1 cellular context compared by ENCODE assay signal in the genomic region with DNA sequence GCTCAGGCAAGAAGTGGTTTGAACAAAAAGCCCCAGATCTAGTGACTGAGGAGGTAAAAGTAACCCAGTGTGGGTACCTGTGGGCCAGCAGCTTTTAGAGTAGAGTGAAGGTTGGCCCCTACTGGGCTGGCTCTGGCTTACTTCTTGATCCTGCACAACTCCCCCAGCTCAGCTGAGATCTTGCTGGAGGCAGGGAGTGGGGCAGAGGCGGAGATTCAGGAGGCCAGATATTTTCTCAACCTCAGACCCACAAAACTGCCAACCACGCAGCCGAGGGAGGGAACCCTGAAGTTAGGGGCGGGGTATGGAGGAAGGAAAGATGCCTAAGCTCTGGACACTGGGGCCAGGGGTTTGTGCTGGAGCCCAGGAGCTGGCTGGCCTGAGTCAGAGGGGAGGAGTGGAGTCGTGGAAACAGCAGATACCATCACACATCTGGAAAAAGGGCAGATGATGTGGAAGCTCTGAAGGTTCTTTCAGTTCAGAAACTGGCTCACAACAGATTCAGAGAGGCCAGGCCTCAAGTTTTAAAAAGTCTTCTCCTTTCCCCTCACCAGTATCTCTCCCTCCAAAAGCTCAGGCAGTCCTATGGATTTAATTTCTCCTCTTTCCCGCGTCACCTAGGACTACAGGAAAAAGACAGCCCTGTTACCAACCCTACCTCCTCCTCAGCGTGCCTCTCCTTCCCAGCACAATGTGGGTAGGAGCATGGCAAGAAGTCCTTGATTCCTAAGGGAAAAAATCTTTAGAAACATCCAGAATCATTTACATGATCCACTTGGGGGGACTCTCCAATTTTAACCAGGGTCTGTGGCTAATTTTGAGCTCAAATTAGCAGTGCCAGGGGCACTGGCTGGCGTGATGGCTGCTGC.
TF ChIP-seq lines count a peak whose summit lies in the region.

No MANE protein-coding gene starts in this region.

TF ChIP-seq in HepG2, 621 proteins besides CTCF, POLR2A, EP300 and RAD21:
- no peak for TF ChIP-seq CCDC6 (CRISPR knock-in tag; IDR thresholded peaks at IDR 0.05)
